25 cellular contexts compared by ENCODE assay signal in the genomic region with DNA sequence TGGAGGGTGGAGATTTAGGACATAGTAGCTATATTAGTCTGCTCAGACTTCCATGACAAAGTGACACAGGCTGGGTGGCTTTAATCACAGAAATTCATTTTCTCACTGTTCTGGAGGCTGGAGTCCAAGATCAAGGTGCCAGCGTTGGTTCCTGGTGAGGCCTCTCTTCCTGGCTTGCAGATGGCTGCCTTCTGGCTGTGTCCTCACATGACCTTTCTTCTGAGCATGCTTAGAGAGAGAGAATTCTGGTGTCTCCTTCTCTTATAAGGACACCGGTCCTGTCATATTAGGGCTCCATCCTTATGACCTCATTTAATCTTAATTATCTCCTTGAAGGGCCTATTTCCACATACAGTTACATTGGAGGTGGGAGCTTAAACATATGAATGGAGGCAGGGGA. TPM values are rescaled to one million over a fixed set of nuclear protein-coding genes. Genes with fewer than 3 reads are reported as not detected.
"Had no signal": no experiment of that assay in that cellular context is flagged by ENCODE, and none has a peak within 500 bp of the region (broad histone marks: within the 10 kb centered on the region; RNA-seq: fewer than 3 reads in every experiment).

No MANE protein-coding gene starts in this region.

- H2AFZ ChIP-seq: neural progenitor cell had no signal

- H3K4me1 ChIP-seq: colonic mucosa, uterus had no signal

- H3K27me3 ChIP-seq: colonic mucosa, dorsolateral prefrontal cortex, gastrocnemius medialis, sigmoid colon, transverse colon, uterus had no signal

- H3K4me2 ChIP-seq: neural progenitor cell, smooth muscle cell had no signal

- H3K9me3 Mint-ChIP-seq: activated naive CD8-positive, alpha-beta T cell treated with anti-CD3 and anti-CD28 coated beads for 36 hours; effector memory CD8-positive, alpha-beta T cell; naive thymus-derived CD4-positive, alpha-beta T cell; neural progenitor cell; stimulated activated naive B cell treated with anti-CD40 and anti-IgM and Interleukin-4, amounts not matched to agents 10 μg/mL and 1 μg/mL and 100 μg/mL, for 72 hours; WTC11 had no signal

- H3K4me3 Mint-ChIP-seq: activated CD4-positive, alpha-beta T cell treated with anti-CD3 and anti-CD28 coated beads for 36 hours; activated naive CD8-positive, alpha-beta T cell treated with anti-CD3 and anti-CD28 coated beads for 36 hours; effector memory CD8-positive, alpha-beta T cell; naive thymus-derived CD4-positive, alpha-beta T cell; neural progenitor cell; stimulated activated naive B cell treated with anti-CD40 and anti-IgM and Interleukin-4, amounts not matched to agents 10 μg/mL and 1 μg/mL and 100 μg/mL, for 72 hours; WTC11 had no signal

- H3K9me3 ChIP-seq: colonic mucosa, gastrocnemius medialis, sigmoid colon, transverse colon, uterus had no signal

- H3K27ac Mint-ChIP-seq: activated CD4-positive, alpha-beta T cell treated with anti-CD3 and anti-CD28 coated beads for 36 hours; activated naive CD8-positive, alpha-beta T cell treated with anti-CD3 and anti-CD28 coated beads for 36 hours; effector memory CD8-positive, alpha-beta T cell; neural progenitor cell; stimulated activated naive B cell treated with anti-CD40 and anti-IgM and Interleukin-4, amounts not matched to agents 10 μg/mL and 1 μg/mL and 100 μg/mL, for 72 hours; WTC11 had no signal

- H3K27ac ChIP-seq: colonic mucosa, dorsolateral prefrontal cortex, gastrocnemius medialis, neural progenitor cell, sigmoid colon, transverse colon, uterus had no signal

- ATAC-seq: activated CD4-positive, alpha-beta T cell treated with anti-CD3 and anti-CD28 coated beads for 36 hours; effector memory CD8-positive, alpha-beta T cell; esophagus mucosa; gastrocnemius medialis; naive thymus-derived CD4-positive, alpha-beta T cell; stimulated activated naive B cell treated with anti-CD40 and anti-IgM and Interleukin-4, amounts not matched to agents 10 μg/mL and 1 μg/mL and 100 μg/mL, for 72 hours; WTC11 had no signal

- H3K36me3 Mint-ChIP-seq: activated naive CD8-positive, alpha-beta T cell treated with anti-CD3 and anti-CD28 coated beads for 36 hours; neural progenitor cell; stimulated activated naive B cell treated with anti-CD40 and anti-IgM and Interleukin-4, amounts not matched to agents 10 μg/mL and 1 μg/mL and 100 μg/mL, for 72 hours; WTC11 had no signal

- H3K36me3 ChIP-seq: colonic mucosa, gastrocnemius medialis, neural progenitor cell, sigmoid colon, transverse colon, uterus had no signal

- DNase-seq: activated CD4-positive, alpha-beta T cell treated with anti-CD3 and anti-CD28 coated beads for 36 hours; activated CD4-positive, alpha-beta T cell treated with anti-CD3 and anti-CD28 coated beads, Interleukin-2, amount 50 U/mL, for 48 hours; activated naive CD4-positive, alpha-beta T cell treated with Interleukin-2 at 50 U/mL for 16 hours; activated naive CD8-positive, alpha-beta T cell treated with anti-CD3 and anti-CD28 coated beads for 36 hours; activated T-cell treated with anti-CD3 and anti-CD28 coated beads, Interleukin-2, amount 50 U/mL, for 48 hours; colonic mucosa; dorsolateral prefrontal cortex; effector memory CD8-positive, alpha-beta T cell; gastrocnemius medialis; hippocampal formation; naive thymus-derived CD4-positive, alpha-beta T cell; posterior cingulate gyrus; sigmoid colon; stimulated activated CD4-positive, alpha-beta T cell treated with anti-CD3 and anti-CD28 coated beads, Interleukin-15, amount 100 ng/mL, for 24 hours; stimulated activated CD8-positive, alpha-beta memory T cell treated with anti-CD3 and anti-CD28 coated beads, Interleukin-4, amount 100 ng/mL, for 48 hours; stimulated activated naive B cell treated with anti-CD40 and anti-IgM and Interleukin-4, amounts not matched to agents 10 μg/mL and 1 μg/mL and 100 μg/mL, for 72 hours; T-helper 9 cell; transverse colon; uterus had no signal

- H3K4me3 ChIP-seq: colonic mucosa, dorsolateral prefrontal cortex, gastrocnemius medialis, neural progenitor cell, sigmoid colon, smooth muscle cell, transverse colon, uterus had no signal

- H3K9ac ChIP-seq: neural progenitor cell had no signal

RNA-seq across cellular contexts. Expression of gene SHC4, which starts 14.9 kb away (rescaled TPM):
- total RNA-seq: esophagus mucosa, mesenteric fat pad had no signal
- polyA plus RNA-seq: endothelial cell of umbilical vein; naive thymus-derived CD4-positive, alpha-beta T cell had no signal
